ENCODE assay signal across 1 cellular context in the genomic region with DNA sequence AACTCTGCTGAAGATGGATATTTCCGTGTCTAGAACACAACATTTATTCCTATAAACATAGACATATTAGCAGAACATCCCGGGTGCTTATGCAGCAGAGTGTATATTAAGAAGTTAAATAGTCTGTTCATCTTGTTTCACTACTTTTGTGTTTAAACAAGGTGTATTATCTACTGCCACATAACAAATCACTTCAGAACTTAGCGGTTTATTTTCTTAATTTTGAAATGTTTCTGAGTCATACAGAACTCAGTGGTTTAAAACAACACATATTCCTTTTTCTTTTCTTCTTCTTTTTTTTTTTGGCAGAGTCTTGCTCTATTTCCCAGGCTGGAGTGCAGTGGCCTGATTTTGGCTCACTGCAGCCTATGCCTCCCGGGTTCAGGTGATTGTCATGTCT.
TF ChIP-seq lines count a peak whose summit lies in the region.

No MANE protein-coding gene starts in this region.

TF ChIP-seq in IMR-90, 13 proteins besides CTCF, POLR2A, EP300 and RAD21:
- TF ChIP-seq RCOR1 (IDR thresholded peaks at IDR 0.05; ENCODE audit: insufficient replicate concordance, low read length) (no peak), BHLHE40 (IDR thresholded peaks at IDR 0.05; ENCODE audit: low read depth, low read length) (no peak), MAFK (IDR thresholded peaks at IDR 0.05; ENCODE audit: low read depth, low read length) (no peak), CEBPB (IDR thresholded peaks at IDR 0.05; ENCODE audit: low read depth, low read length) (no peak), FOS (IDR thresholded peaks at IDR 0.05; ENCODE audit: low read depth, low read length) (no peak), MAZ (IDR thresholded peaks at IDR 0.05; ENCODE audit: borderline replicate concordance, low read depth, low read length) (no peak), SMC3 (IDR thresholded peaks at IDR 0.05; ENCODE audit: low read depth, low read length) (no peak), MXI1 (IDR thresholded peaks at IDR 0.05; ENCODE audit: borderline replicate concordance, low read depth, low read length) (no peak), RFX5 (IDR thresholded peaks at IDR 0.05; ENCODE audit: low read depth, low read length) (no peak)
- TF ChIP-seq, protein P1, sequence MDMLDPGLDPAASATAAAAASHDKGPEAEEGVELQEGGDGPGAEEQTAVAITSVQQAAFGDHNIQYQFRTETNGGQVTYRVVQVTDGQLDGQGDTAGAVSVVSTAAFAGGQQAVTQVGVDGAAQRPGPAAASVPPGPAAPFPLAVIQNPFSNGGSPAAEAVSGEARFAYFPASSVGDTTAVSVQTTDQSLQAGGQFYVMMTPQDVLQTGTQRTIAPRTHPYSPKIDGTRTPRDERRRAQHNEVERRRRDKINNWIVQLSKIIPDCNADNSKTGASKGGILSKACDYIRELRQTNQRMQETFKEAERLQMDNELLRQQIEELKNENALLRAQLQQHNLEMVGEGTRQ (IDR thresholded peaks at IDR 0.05; ENCODE audit: low read depth, low read length) = no peak
